In the genomic region with DNA sequence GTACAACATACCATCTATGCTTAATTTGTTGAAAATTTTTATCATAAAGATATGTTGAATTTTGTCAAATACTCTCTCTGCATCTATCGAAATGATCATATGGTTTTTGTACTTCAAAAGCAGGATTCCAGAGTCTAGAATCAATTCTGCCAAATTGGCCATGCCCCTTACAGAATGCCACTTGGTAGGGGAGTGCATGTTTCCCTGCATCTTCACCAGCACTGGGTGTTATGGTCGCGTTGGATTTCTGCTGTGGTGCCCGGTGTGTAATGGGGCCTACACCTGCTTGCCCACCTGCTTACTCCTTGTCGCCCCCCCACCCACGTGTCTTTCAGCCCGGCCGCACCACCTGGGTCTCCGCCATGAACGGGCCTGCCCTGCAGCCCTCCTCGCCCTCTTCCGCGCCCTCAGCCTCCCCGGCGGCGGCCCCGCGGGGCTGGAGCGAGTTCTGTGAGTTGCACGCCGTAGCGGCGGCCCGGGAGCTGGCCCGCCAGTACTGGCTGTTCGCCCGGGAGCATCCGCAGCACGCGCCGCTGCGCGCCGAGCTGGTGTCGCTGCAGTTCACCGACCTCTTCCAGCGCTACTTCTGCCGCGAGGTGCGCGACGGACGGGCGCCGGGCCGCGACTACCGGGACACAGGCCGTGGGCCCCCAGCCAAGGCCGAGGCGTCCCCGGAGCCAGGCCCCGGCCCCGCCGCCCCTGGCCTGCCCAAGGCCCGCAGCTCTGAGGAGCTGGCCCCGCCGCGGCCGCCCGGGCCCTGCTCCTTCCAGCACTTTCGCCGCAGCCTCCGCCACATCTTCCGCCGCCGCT, we compare ENCODE assay signal across 15 cellular contexts. TPM values are rescaled to one million over a fixed set of nuclear protein-coding genes. Genes with fewer than 3 reads are reported as not detected.
DNase-seq lines count a peak whose midpoint lies in the region; ATAC-seq, FAIRE-seq and TF ChIP-seq lines count a peak whose summit lies in the region.
"Had no signal": no experiment of that assay in that cellular context is flagged by ENCODE, and none has a peak within 500 bp of the region (broad histone marks: within the 10 kb centered on the region; RNA-seq: fewer than 3 reads in every experiment).

No MANE protein-coding gene starts in this region.

- H3K79me1 ChIP-seq in neuronal stem cell (ENCODE audit: low read depth, low read length), result no peaks in the 10 kb centered on the region

- 87 to 89% methylated on average over 65 to 67 of the region's 67 CpGs for WGBS in heart right ventricle, 2 donors
- 97% methylated on average over 33 of the region's 67 CpGs for WGBS in K562 (ENCODE audit: insufficient coverage, low coverage, missing lambda C conversion rate)
- no CpG with 5 or more reads among the region's 67 CpGs for WGBS in neuronal stem cell (ENCODE audit: extremely low coverage in 2 of 2, insufficient read length in 2 of 2, insufficient replicate concordance in 1 of 2), 2 donors

- TF ChIP-seq POLR2A in K562 (conservative IDR thresholded peaks at IDR 0.05), result no peak

- FAIRE-seq in K562 (lab: Jason Lieb, UNC), result no peak
- FAIRE-seq: H54 had no signal

- TF ChIP-seq CTCF in heart right ventricle (IDR thresholded peaks at IDR 0.05) (no peak), GM23338 (conservative IDR thresholded peaks at IDR 0.05; ENCODE audit: low read depth in 2 of 2) (no peak), K562 (IDR thresholded peaks at IDR 0.05 in 2 of 3, conservative IDR thresholded peaks at IDR 0.05 in 1 of 3; ENCODE audit: insufficient read depth in 2 of 3, low read depth in 1 of 3, low read length in 3 of 3) (no peak)

- no peaks in the 10 kb centered on the region for H3K27me3 ChIP-seq in heart right ventricle
- no peaks in the 10 kb centered on the region for H3K27me3 ChIP-seq in GM23338 (ENCODE audit: insufficient read depth)
- H3K27me3 ChIP-seq in K562 (ENCODE audit: control insufficient read depth in 2 of 2, insufficient read depth in 2 of 2, low read length in 2 of 2), result no peaks in the 10 kb centered on the region
- H3K27me3 ChIP-seq in neuronal stem cell (ENCODE audit: control insufficient read depth in 3 of 3, insufficient read depth in 3 of 3, low read depth in 1 of 3, low read length in 3 of 3), result no peaks in the 10 kb centered on the region
- H3K27me3 ChIP-seq: BLaER1 treated with 17β-estradiol and CSF1 and Interleukin-3, amounts not matched to agents 10 nM and 100 nM had no signal

- H4K8ac ChIP-seq in neuronal stem cell (ENCODE audit: low read depth, low read length), result no peak overlapping the region

- no peak overlapping the region for H2AFZ ChIP-seq in GM23338
- no peak overlapping the region for H2AFZ ChIP-seq in K562 (ENCODE audit: low read depth, low read length)
- H2AFZ ChIP-seq in neuronal stem cell (ENCODE audit: low read length), result no peak overlapping the region

- H3K9me2 ChIP-seq in GM23338 (ENCODE audit: insufficient read depth), result no peaks in the 10 kb centered on the region

- no peak overlapping the region for H2BK120ac ChIP-seq in neuronal stem cell (ENCODE audit: low read depth, low read length)

- H3K18ac ChIP-seq in neuronal stem cell (ENCODE audit: low read length), result peak overlapping the region; percentile 42

- H3K27ac Mint-ChIP-seq in GM23338, result no peak overlapping the region

- DNase-seq in heart right ventricle (peak in 1 of 2 donors; percentile 56), left cardiac atrium (no peak), GM23338 (ENCODE audit: low spot score) (no peak), K562 (ENCODE audit: extremely low read depth in 1 of 4, low spot score in 3 of 4) (no peak), neuronal stem cell (ENCODE audit: low spot score) (no peak), A172 (ENCODE audit: low spot score) (no peak), head of caudate nucleus (no peak)
- DNase-seq: 8988T; ACHN; CD4-positive, CD25-positive, alpha-beta regulatory T cell; DMS 273 treated with DMSO at 0.1 percent for 48 hours; IMR-90 had no signal

- H3K9me3 Mint-ChIP-seq in GM23338, result no peaks in the 10 kb centered on the region
- H3K9me3 Mint-ChIP-seq: CD4-positive, CD25-positive, alpha-beta regulatory T cell had no signal

- no TSS peak for BruUV-seq in K562 (replicated peaks; lab: Mats Ljungman, UMichigan)

- TF ChIP-seq RAD21 in K562 (CRISPR knock-in tag; conservative IDR thresholded peaks at IDR 0.05 in 1 of 2, IDR thresholded peaks at IDR 0.05 in 1 of 2), result no peak

- H3K27ac ChIP-seq in heart right ventricle (peak overlapping the region in 7 of 10 donors; percentile 23 to 93 (median 58)), GM23338 (ENCODE audit: low read depth) (peak overlapping the region; percentile 63; the same call in 1 of the 2 replicates), K562 (ENCODE audit: extremely low read depth, low read depth, low read length) (no peak overlapping the region), neuronal stem cell (replicated peaks; ENCODE audit: low read length) (no peak overlapping the region)
- H3K27ac ChIP-seq: BLaER1 treated with 17β-estradiol and CSF1 and Interleukin-3, amounts not matched to agents 10 nM and 100 nM had no signal

- POLR2A ChIA-PET in K562 (lab: Yijun Ruan, JAX), result interaction anchor here (1.1 kb wide), 1 partner anchor 10 kb away, joined by 4 read pairs; no protein-coding TSS in a partner anchor

- peaks cover 7% of the 10 kb centered on the region for H3K27me3 Mint-ChIP-seq in GM23338 (ENCODE audit: insufficient read depth, low read depth, poor library complexity)
- H3K27me3 Mint-ChIP-seq: CD4-positive, CD25-positive, alpha-beta regulatory T cell had no signal

- H3K79me2 ChIP-seq in GM23338 (replicated peaks; ENCODE audit: insufficient read depth), result peaks cover 91% of the 10 kb centered on the region
- peaks cover 92% of the 10 kb centered on the region for H3K79me2 ChIP-seq in K562 (ENCODE audit: control insufficient read depth, insufficient read depth, low read length)

- no peak overlapping the region for H3K9ac ChIP-seq in K562 (ENCODE audit: insufficient read depth in 1 of 2, low read depth in 2 of 2, low read length in 2 of 2)
- H3K9ac ChIP-seq in neuronal stem cell (ENCODE audit: low read depth, low read length, poor library complexity), result no peak overlapping the region

- H2BK12ac ChIP-seq in neuronal stem cell (ENCODE audit: low read length), result peak overlapping the region; percentile 19

- intact Hi-C loops in heart right ventricle (cut with DNase I), result no loop called here
- intact Hi-C loops in left cardiac atrium (cut with DNase I), result no loop called here
- intact Hi-C loops in K562 (cut with micrococcal nuclease), result no loop called here
- intact Hi-C loops in head of caudate nucleus (cut with DNase I), result no loop called here

- peak overlapping the region; percentile 18 for H3K23ac ChIP-seq in neuronal stem cell (ENCODE audit: low read depth, low read length, poor library complexity)

- no peak overlapping the region for H3K4ac ChIP-seq in neuronal stem cell (ENCODE audit: low read length)

- H2BK15ac ChIP-seq in neuronal stem cell (ENCODE audit: low read length), result no peak overlapping the region

- H4K20me1 ChIP-seq in GM23338 (replicated peaks; ENCODE audit: insufficient read depth), result peaks cover 35% of the 10 kb centered on the region
- H4K20me1 ChIP-seq in K562 (replicated peaks; ENCODE audit: control insufficient read depth, insufficient read depth, low read length), result peaks cover 40% of the 10 kb centered on the region

- ATAC-seq in heart right ventricle (no peak), left cardiac atrium (no peak), GM23338 (peak; percentile 68), K562 (no peak), HG03469 (IDR thresholded peaks at IDR 0.05; ENCODE audit: unreplicated experiment) (no peak)

- peaks cover 5% of the 10 kb centered on the region for H3F3A ChIP-seq in GM23338 (replicated peaks; ENCODE audit: low read depth)

- H2AK5ac ChIP-seq in neuronal stem cell (ENCODE audit: low read depth, low read length), result peak overlapping the region; percentile 59

- in situ Hi-C loops in K562 (cut with MboI), result no loop called here

- no peak overlapping the region for H4K91ac ChIP-seq in neuronal stem cell (ENCODE audit: low read depth, low read length, poor library complexity)

- H3K9me1 ChIP-seq in K562 (ENCODE audit: control insufficient read depth, insufficient read depth, low read length), result peaks cover 13% of the 10 kb centered on the region

- H3K4me3 ChIP-seq in heart right ventricle (no peak overlapping the region), GM23338 (no peak overlapping the region), K562 (no peak overlapping the region), neuronal stem cell (ENCODE audit: low read length in 2 of 2) (peak overlapping the region in 1 of 2 donors; percentile 25)
- H3K4me3 ChIP-seq: BLaER1 treated with 17β-estradiol and CSF1 and Interleukin-3, amounts not matched to agents 10 nM and 100 nM had no signal

- H3K4me2 ChIP-seq in GM23338, result no peak overlapping the region
- no peak overlapping the region for H3K4me2 ChIP-seq in K562 (ENCODE audit: insufficient read depth, low read length)
- H3K4me2 ChIP-seq in neuronal stem cell (ENCODE audit: insufficient read depth, low read length, poor library complexity, severe bottlenecking), result no peak overlapping the region
- H3K4me2 ChIP-seq: BLaER1 treated with 17β-estradiol and CSF1 and Interleukin-3, amounts not matched to agents 10 nM and 100 nM had no signal

- no peak overlapping the region for H3K4me3 Mint-ChIP-seq in GM23338

- H3K14ac ChIP-seq in neuronal stem cell (ENCODE audit: low read length), result peak overlapping the region; percentile 67

- H3K9me3 ChIP-seq in heart right ventricle (no peaks in the 10 kb centered on the region), K562 (replicated peaks; ENCODE audit: control insufficient read depth, insufficient read depth, low read depth, low read length) (no peaks in the 10 kb centered on the region), neuronal stem cell (replicated peaks in 1 of 2; ENCODE audit: control insufficient read depth in 2 of 2, insufficient read depth in 1 of 2, low read depth in 1 of 2, low read length in 2 of 2) (no peaks in the 10 kb centered on the region)

- peaks cover 44% of the 10 kb centered on the region for H3K4me1 Mint-ChIP-seq in GM23338

- no peak for TF ChIP-seq EP300 in K562 (IDR thresholded peaks at IDR 0.05; ENCODE audit: low read length)

- CTCF ChIA-PET in K562 (lab: Yijun Ruan, JAX; ENCODE audit: low intra/inter-chr PET ratio), result no interaction called here

- peaks cover 8 to 90% (median 52%) of the 10 kb centered on the region in 9 donors for H3K4me1 ChIP-seq in heart right ventricle
- H3K4me1 ChIP-seq in GM23338 (ENCODE audit: insufficient read depth), result peaks cover 22% of the 10 kb centered on the region
- H3K4me1 ChIP-seq in K562 (replicated peaks in 1 of 2; ENCODE audit: control insufficient read depth in 2 of 2, insufficient read depth in 2 of 2, low read length in 2 of 2), result peaks cover 13 to 16% of the 10 kb centered on the region in 2 experiments
- H3K4me1 ChIP-seq in neuronal stem cell (ENCODE audit: control insufficient read depth in 2 of 2, insufficient read depth in 1 of 2, low read depth in 1 of 2, low read length in 2 of 2), result peaks cover 0 to 5% of the 10 kb centered on the region in 2 donors

- peaks cover 0 to 74% (median 30%) of the 10 kb centered on the region in 9 donors for H3K36me3 ChIP-seq in heart right ventricle
- peaks cover 14% of the 10 kb centered on the region for H3K36me3 ChIP-seq in GM23338 (ENCODE audit: insufficient read depth)
- peaks cover 88% of the 10 kb centered on the region for H3K36me3 ChIP-seq in K562 (ENCODE audit: control insufficient read depth, insufficient read depth, low read length)
- H3K36me3 ChIP-seq in neuronal stem cell (replicated peaks in 1 of 2; ENCODE audit: control insufficient read depth in 2 of 2, insufficient read depth in 2 of 2, low read length in 2 of 2), result peaks cover 1 to 12% of the 10 kb centered on the region in 2 donors

- no peak overlapping the region for H2BK5ac ChIP-seq in neuronal stem cell (ENCODE audit: low read length)

- peaks cover 56% of the 10 kb centered on the region for H3K36me3 Mint-ChIP-seq in GM23338 (ENCODE audit: low read depth)

RNA-seq across cellular contexts. Expression of gene SH2B3, which starts 12.3 kb away (rescaled TPM):
- total RNA-seq in heart right ventricle (10 to 100 TPM; 29.8 to 61.4 (median 39.0) TPM), left cardiac atrium (10 to 100 TPM; 27.1 to 39.6 TPM), K562 (2014; rRNA removed) (46.7 and 52.0 TPM in 2 replicates), K562 (2014; rRNA removed; fragmentation: Illumina TruSeq; extraction: Trizol) (37.4 and 46.7 TPM in 2 replicates), K562 (2015; rRNA removed; fragmentation: Illumina TruSeq; extraction: Trizol) (22.9 and 23.4 TPM in 2 replicates), K562 (2021) (63.8 and 75.3 TPM in 2 replicates)
- polyA plus RNA-seq in heart right ventricle (10 to 100 TPM in 1 of 2 donors, 1 to 10 TPM in 1; 9.9 to 11.5 TPM), GM23338 (2016; fragmentation: Nextera tagmentation; extraction: Ambion mirVana) (7.6 and 8.1 TPM in 2 replicates), K562 (2011; rRNA removed) (28.2 and 32.5 TPM in 2 replicates), K562 (2014; fragmentation: Illumina TruSeq; extraction: Trizol) (59.9 and 64.4 TPM in 2 replicates), K562 (2014; fragmentation: Nextera tagmentation; extraction: Ambion mirVana) (10 to 100 TPM; 10.8 to 14.3 TPM), K562 (2014; rRNA removed) (38.6 and 41.3 TPM in 2 replicates)
- 59.0 and 59.3 TPM in 2 replicates for total RNA-seq in GM23338 (2014; rRNA removed; shearing (Covaris generic))
- 50.2 and 69.6 TPM in 2 replicates for total RNA-seq in K562 (2011; cell fraction: chromatin; rRNA removed; ENCODE audit: low replicate concordance)
- 38.4 and 40.4 TPM in 2 replicates for total RNA-seq in K562 (2011; cell fraction: nucleolus; rRNA removed)
- total RNA-seq in K562 (2011; cell fraction: nucleoplasm; rRNA removed), result 52.1 and 86.9 TPM in 2 replicates
- polyA plus RNA-seq in K562 (2011; cell fraction: cytosol; rRNA removed), result 33.3 and 57.9 TPM in 2 replicates
- 25.5 and 39.5 TPM in 2 replicates for polyA plus RNA-seq in K562 (2011; cell fraction: nucleus; rRNA removed)
- 29.2 and 33.2 TPM in 2 replicates for polyA plus RNA-seq in K562 (2012)
- 22.2 and 28.8 TPM in 2 replicates for polyA minus RNA-seq in K562 (2011; rRNA and poly(A)+ RNA removed)
- polyA minus RNA-seq in K562 (2011; cell fraction: cytosol; rRNA and poly(A)+ RNA removed), result 40.8 and 46.0 TPM in 2 replicates
- 10.2 and 14.4 TPM in 2 replicates for polyA minus RNA-seq in K562 (2011; cell fraction: nucleus; rRNA and poly(A)+ RNA removed)
- 6.5 TPM for polyA plus RNA-seq in neuronal stem cell (2013, experiment 1 of 2)
- polyA plus RNA-seq in neuronal stem cell (2013, experiment 2 of 2), result 6.3 TPM
- 30.5 and 32.3 TPM in 2 replicates for total RNA-seq in A172 (2014; rRNA removed; shearing (Covaris generic))

RNA-seq across cellular contexts. Expression of gene PHETA1, which starts 49.1 kb away (rescaled TPM):
- 10 to 100 TPM; 11.9 to 41.6 (median 18.6) TPM for total RNA-seq in heart right ventricle
- polyA plus RNA-seq in heart right ventricle, result 10 to 100 TPM; 16.9 to 24.1 TPM
- 1 to 10 TPM; 7.8 to 8.8 TPM for total RNA-seq in left cardiac atrium
- total RNA-seq in GM23338 (2014; rRNA removed; shearing (Covaris generic)), result 12.9 and 15.4 TPM in 2 replicates
- 4.8 and 5.3 TPM in 2 replicates for polyA plus RNA-seq in GM23338 (2016; fragmentation: Nextera tagmentation; extraction: Ambion mirVana)
- total RNA-seq in K562 (2011; cell fraction: chromatin; rRNA removed; ENCODE audit: low replicate concordance), result 4.2 and 14.8 TPM in 2 replicates
- total RNA-seq in K562 (2011; cell fraction: nucleolus; rRNA removed), result 14.1 and 15.7 TPM in 2 replicates
- 6.2 and 8.2 TPM in 2 replicates for total RNA-seq in K562 (2011; cell fraction: nucleoplasm; rRNA removed)
- total RNA-seq in K562 (2014; rRNA removed), result 6.2 and 8.0 TPM in 2 replicates
- total RNA-seq in K562 (2014; rRNA removed; fragmentation: Illumina TruSeq; extraction: Trizol), result 1.3 and 1.5 TPM in 2 replicates
- total RNA-seq in K562 (2015; rRNA removed; fragmentation: Illumina TruSeq; extraction: Trizol), result 3.0 and 3.5 TPM in 2 replicates
- total RNA-seq in K562 (2021), result 8.9 and 12.4 TPM in 2 replicates
- 2.2 and 2.5 TPM in 2 replicates for polyA plus RNA-seq in K562 (2011; rRNA removed)
- 2.8 and 8.2 TPM in 2 replicates for polyA plus RNA-seq in K562 (2011; cell fraction: cytosol; rRNA removed)
- 6.7 and 12.1 TPM in 2 replicates for polyA plus RNA-seq in K562 (2011; cell fraction: nucleus; rRNA removed)
- polyA plus RNA-seq in K562 (2012), result 6.0 and 7.5 TPM in 2 replicates
- 3.4 and 5.7 TPM in 2 replicates for polyA plus RNA-seq in K562 (2014; fragmentation: Illumina TruSeq; extraction: Trizol)
- under 1 TPM; 0.03 to 0.17 TPM for polyA plus RNA-seq in K562 (2014; fragmentation: Nextera tagmentation; extraction: Ambion mirVana)
- 6.9 and 7.2 TPM in 2 replicates for polyA plus RNA-seq in K562 (2014; rRNA removed)
- 0.84 and 1.5 TPM in 2 replicates for polyA minus RNA-seq in K562 (2011; rRNA and poly(A)+ RNA removed)
- polyA minus RNA-seq in K562 (2011; cell fraction: cytosol; rRNA and poly(A)+ RNA removed), result 2.2 and 4.1 TPM in 2 replicates
- 3.6 and 4.3 TPM in 2 replicates for polyA minus RNA-seq in K562 (2011; cell fraction: nucleus; rRNA and poly(A)+ RNA removed)
- 10.7 TPM for polyA plus RNA-seq in neuronal stem cell (2013, experiment 1 of 2)
- polyA plus RNA-seq in neuronal stem cell (2013, experiment 2 of 2), result 11.2 TPM
- 9.4 and 16.6 TPM in 2 replicates for total RNA-seq in A172 (2014; rRNA removed; shearing (Covaris generic))

Comparison
In these comparisons a context has a peak if more than half of its experiments do, and no peak if none do; other contexts are left out.
1. H3K27ac ChIP-seq: peak in heart right ventricle (7 of 10) and GM23338 (single experiment); none in K562 (single experiment) and neuronal stem cell (single experiment).